1 cellular context compared by ENCODE assay signal in the genomic region with DNA sequence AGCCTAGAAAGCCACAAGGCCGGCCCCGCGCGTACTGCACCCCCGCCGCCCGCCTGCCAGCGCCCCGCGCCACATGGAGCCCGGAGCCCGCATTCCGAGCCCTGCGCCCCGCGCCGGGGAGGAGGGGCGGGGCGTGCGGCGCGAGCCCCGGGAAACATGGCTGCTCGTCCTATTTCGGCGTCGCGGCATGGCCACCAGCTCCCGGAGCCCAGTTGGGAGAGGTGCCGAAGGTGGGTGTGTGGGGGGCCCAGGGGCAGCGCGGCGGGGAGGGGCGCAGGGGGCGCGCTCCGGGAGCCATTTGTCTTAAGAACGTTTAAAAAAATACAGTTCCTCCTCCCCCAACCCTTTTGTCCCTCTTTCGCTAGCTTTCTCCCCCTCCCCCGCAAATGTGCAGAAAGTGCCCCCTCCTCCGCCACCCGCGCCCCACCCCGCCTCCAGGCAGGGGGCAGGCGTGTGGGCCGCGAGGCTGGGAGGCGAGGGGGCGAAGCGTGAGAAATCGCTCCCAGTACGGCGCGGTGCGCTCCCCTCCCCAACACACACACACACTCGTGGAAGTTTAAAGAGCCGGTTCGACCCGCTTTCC.
TF ChIP-seq lines count a peak whose summit lies in the region.

No MANE protein-coding gene starts in this region.

TF ChIP-seq in HepG2, 621 proteins besides CTCF, POLR2A, EP300 and RAD21 (continued from another document):
- TF ChIP-seq, protein P1, sequence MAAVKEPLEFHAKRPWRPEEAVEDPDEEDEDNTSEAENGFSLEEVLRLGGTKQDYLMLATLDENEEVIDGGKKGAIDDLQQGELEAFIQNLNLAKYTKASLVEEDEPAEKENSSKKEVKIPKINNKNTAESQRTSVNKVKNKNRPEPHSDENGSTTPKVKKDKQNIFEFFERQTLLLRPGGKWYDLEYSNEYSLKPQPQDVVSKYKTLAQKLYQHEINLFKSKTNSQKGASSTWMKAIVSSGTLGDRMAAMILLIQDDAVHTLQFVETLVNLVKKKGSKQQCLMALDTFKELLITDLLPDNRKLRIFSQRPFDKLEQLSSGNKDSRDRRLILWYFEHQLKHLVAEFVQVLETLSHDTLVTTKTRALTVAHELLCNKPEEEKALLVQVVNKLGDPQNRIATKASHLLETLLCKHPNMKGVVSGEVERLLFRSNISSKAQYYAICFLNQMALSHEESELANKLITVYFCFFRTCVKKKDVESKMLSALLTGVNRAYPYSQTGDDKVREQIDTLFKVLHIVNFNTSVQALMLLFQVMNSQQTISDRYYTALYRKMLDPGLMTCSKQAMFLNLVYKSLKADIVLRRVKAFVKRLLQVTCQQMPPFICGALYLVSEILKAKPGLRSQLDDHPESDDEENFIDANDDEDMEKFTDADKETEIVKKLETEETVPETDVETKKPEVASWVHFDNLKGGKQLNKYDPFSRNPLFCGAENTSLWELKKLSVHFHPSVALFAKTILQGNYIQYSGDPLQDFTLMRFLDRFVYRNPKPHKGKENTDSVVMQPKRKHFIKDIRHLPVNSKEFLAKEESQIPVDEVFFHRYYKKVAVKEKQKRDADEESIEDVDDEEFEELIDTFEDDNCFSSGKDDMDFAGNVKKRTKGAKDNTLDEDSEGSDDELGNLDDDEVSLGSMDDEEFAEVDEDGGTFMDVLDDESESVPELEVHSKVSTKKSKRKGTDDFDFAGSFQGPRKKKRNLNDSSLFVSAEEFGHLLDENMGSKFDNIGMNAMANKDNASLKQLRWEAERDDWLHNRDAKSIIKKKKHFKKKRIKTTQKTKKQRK (IDR thresholded peaks at IDR 0.05; ENCODE audit: low read length): no peak
- TF ChIP-seq PHF8 (CRISPR knock-in tag; IDR thresholded peaks at IDR 0.05): peak; percentile 51
- TF ChIP-seq, protein P2, sequence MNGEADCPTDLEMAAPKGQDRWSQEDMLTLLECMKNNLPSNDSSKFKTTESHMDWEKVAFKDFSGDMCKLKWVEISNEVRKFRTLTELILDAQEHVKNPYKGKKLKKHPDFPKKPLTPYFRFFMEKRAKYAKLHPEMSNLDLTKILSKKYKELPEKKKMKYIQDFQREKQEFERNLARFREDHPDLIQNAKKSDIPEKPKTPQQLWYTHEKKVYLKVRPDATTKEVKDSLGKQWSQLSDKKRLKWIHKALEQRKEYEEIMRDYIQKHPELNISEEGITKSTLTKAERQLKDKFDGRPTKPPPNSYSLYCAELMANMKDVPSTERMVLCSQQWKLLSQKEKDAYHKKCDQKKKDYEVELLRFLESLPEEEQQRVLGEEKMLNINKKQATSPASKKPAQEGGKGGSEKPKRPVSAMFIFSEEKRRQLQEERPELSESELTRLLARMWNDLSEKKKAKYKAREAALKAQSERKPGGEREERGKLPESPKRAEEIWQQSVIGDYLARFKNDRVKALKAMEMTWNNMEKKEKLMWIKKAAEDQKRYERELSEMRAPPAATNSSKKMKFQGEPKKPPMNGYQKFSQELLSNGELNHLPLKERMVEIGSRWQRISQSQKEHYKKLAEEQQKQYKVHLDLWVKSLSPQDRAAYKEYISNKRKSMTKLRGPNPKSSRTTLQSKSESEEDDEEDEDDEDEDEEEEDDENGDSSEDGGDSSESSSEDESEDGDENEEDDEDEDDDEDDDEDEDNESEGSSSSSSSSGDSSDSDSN (CRISPR knock-in tag; IDR thresholded peaks at IDR 0.05): peak; percentile 14; the same call in 1 of the 2 replicates
- 0 out of 2 replicates have a peak, but pooled peaks have one; percentile 9 for TF ChIP-seq KDM4B (CRISPR knock-in tag; IDR thresholded peaks at IDR 0.05)
- TF ChIP-seq, protein P3, sequence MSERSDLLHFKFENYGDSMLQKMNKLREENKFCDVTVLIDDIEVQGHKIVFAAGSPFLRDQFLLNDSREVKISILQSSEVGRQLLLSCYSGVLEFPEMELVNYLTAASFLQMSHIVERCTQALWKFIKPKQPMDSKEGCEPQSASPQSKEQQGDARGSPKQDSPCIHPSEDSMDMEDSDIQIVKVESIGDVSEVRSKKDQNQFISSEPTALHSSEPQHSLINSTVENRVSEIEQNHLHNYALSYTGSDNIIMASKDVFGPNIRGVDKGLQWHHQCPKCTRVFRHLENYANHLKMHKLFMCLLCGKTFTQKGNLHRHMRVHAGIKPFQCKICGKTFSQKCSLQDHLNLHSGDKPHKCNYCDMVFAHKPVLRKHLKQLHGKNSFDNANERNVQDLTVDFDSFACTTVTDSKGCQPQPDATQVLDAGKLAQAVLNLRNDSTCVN (CRISPR knock-in tag; IDR thresholded peaks at IDR 0.05; ENCODE audit: borderline replicate concordance): 0 out of 2 replicates have a peak, but pooled peaks have one; percentile 12
- peak; percentile 29 for TF ChIP-seq TEAD3 (CRISPR knock-in tag; optimal IDR thresholded peaks at IDR 0.05; ENCODE audit: borderline replicate concordance)
- TF ChIP-seq ZSCAN9 (CRISPR knock-in tag; IDR thresholded peaks at IDR 0.05; ENCODE audit: borderline replicate concordance): peak; percentile 36; the same call in 1 of the 2 replicates
- TF ChIP-seq HOXA3 (CRISPR knock-in tag; IDR thresholded peaks at IDR 0.05): peak; percentile 58
- TF ChIP-seq, protein P4, sequence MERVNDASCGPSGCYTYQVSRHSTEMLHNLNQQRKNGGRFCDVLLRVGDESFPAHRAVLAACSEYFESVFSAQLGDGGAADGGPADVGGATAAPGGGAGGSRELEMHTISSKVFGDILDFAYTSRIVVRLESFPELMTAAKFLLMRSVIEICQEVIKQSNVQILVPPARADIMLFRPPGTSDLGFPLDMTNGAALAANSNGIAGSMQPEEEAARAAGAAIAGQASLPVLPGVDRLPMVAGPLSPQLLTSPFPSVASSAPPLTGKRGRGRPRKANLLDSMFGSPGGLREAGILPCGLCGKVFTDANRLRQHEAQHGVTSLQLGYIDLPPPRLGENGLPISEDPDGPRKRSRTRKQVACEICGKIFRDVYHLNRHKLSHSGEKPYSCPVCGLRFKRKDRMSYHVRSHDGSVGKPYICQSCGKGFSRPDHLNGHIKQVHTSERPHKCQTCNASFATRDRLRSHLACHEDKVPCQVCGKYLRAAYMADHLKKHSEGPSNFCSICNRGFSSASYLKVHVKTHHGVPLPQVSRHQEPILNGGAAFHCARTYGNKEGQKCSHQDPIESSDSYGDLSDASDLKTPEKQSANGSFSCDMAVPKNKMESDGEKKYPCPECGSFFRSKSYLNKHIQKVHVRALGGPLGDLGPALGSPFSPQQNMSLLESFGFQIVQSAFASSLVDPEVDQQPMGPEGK (CRISPR knock-in tag; IDR thresholded peaks at IDR 0.05): peak; percentile 98
- TF ChIP-seq ZNF746 (CRISPR knock-in tag; IDR thresholded peaks at IDR 0.05): no peak
- no peak for TF ChIP-seq ZNF354B (CRISPR knock-in tag; IDR thresholded peaks at IDR 0.05)
- no peak for TF ChIP-seq FOXK2 (IDR thresholded peaks at IDR 0.05)
- TF ChIP-seq U2AF2 (IDR thresholded peaks at IDR 0.05; ENCODE audit: low read depth, low read length): no peak
- 0 out of 2 replicates have a peak, but pooled peaks have one; percentile 38 for TF ChIP-seq PITX1 (CRISPR knock-in tag; IDR thresholded peaks at IDR 0.05)
- TF ChIP-seq, protein P5, sequence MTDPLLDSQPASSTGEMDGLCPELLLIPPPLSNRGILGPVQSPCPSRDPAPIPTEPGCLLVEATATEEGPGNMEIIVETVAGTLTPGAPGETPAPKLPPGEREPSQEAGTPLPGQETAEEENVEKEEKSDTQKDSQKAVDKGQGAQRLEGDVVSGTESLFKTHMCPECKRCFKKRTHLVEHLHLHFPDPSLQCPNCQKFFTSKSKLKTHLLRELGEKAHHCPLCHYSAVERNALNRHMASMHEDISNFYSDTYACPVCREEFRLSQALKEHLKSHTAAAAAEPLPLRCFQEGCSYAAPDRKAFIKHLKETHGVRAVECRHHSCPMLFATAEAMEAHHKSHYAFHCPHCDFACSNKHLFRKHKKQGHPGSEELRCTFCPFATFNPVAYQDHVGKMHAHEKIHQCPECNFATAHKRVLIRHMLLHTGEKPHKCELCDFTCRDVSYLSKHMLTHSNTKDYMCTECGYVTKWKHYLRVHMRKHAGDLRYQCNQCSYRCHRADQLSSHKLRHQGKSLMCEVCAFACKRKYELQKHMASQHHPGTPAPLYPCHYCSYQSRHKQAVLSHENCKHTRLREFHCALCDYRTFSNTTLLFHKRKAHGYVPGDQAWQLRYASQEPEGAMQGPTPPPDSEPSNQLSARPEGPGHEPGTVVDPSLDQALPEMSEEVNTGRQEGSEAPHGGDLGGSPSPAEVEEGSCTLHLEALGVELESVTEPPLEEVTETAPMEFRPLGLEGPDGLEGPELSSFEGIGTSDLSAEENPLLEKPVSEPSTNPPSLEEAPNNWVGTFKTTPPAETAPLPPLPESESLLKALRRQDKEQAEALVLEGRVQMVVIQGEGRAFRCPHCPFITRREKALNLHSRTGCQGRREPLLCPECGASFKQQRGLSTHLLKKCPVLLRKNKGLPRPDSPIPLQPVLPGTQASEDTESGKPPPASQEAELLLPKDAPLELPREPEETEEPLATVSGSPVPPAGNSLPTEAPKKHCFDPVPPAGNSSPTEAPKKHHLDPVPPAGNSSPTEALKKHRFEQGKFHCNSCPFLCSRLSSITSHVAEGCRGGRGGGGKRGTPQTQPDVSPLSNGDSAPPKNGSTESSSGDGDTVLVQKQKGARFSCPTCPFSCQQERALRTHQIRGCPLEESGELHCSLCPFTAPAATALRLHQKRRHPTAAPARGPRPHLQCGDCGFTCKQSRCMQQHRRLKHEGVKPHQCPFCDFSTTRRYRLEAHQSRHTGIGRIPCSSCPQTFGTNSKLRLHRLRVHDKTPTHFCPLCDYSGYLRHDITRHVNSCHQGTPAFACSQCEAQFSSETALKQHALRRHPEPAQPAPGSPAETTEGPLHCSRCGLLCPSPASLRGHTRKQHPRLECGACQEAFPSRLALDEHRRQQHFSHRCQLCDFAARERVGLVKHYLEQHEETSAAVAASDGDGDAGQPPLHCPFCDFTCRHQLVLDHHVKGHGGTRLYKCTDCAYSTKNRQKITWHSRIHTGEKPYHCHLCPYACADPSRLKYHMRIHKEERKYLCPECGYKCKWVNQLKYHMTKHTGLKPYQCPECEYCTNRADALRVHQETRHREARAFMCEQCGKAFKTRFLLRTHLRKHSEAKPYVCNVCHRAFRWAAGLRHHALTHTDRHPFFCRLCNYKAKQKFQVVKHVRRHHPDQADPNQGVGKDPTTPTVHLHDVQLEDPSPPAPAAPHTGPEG (CRISPR knock-in tag; IDR thresholded peaks at IDR 0.05): no peak
- TF ChIP-seq, protein P6, sequence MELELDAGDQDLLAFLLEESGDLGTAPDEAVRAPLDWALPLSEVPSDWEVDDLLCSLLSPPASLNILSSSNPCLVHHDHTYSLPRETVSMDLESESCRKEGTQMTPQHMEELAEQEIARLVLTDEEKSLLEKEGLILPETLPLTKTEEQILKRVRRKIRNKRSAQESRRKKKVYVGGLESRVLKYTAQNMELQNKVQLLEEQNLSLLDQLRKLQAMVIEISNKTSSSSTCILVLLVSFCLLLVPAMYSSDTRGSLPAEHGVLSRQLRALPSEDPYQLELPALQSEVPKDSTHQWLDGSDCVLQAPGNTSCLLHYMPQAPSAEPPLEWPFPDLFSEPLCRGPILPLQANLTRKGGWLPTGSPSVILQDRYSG (CRISPR knock-in tag; IDR thresholded peaks at IDR 0.05): no peak
- no peak for TF ChIP-seq ZNF891 (CRISPR knock-in tag; IDR thresholded peaks at IDR 0.05)
- TF ChIP-seq, protein P7, sequence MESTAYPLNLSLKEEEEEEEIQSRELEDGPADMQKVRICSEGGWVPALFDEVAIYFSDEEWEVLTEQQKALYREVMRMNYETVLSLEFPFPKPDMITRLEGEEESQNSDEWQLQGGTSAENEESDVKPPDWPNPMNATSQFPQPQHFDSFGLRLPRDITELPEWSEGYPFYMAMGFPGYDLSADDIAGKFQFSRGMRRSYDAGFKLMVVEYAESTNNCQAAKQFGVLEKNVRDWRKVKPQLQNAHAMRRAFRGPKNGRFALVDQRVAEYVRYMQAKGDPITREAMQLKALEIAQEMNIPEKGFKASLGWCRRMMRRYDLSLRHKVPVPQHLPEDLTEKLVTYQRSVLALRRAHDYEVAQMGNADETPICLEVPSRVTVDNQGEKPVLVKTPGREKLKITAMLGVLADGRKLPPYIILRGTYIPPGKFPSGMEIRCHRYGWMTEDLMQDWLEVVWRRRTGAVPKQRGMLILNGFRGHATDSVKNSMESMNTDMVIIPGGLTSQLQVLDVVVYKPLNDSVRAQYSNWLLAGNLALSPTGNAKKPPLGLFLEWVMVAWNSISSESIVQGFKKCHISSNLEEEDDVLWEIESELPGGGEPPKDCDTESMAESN (CRISPR knock-in tag; conservative IDR thresholded peaks at IDR 0.05): 0 out of 2 replicates have a peak, but pooled peaks have one; percentile 11
- TF ChIP-seq, protein P8, sequence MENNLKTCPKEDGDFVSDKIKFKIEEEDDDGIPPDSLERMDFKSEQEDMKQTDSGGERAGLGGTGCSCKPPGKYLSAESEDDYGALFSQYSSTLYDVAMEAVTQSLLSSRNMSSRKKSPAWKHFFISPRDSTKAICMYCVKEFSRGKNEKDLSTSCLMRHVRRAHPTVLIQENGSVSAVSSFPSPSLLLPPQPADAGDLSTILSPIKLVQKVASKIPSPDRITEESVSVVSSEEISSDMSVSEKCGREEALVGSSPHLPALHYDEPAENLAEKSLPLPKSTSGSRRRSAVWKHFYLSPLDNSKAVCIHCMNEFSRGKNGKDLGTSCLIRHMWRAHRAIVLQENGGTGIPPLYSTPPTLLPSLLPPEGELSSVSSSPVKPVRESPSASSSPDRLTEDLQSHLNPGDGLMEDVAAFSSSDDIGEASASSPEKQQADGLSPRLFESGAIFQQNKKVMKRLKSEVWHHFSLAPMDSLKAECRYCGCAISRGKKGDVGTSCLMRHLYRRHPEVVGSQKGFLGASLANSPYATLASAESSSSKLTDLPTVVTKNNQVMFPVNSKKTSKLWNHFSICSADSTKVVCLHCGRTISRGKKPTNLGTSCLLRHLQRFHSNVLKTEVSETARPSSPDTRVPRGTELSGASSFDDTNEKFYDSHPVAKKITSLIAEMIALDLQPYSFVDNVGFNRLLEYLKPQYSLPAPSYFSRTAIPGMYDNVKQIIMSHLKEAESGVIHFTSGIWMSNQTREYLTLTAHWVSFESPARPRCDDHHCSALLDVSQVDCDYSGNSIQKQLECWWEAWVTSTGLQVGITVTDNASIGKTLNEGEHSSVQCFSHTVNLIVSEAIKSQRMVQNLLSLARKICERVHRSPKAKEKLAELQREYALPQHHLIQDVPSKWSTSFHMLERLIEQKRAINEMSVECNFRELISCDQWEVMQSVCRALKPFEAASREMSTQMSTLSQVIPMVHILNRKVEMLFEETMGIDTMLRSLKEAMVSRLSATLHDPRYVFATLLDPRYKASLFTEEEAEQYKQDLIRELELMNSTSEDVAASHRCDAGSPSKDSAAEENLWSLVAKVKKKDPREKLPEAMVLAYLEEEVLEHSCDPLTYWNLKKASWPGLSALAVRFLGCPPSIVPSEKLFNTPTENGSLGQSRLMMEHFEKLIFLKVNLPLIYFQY (CRISPR knock-in tag; IDR thresholded peaks at IDR 0.05; ENCODE audit: borderline replicate concordance): no peak
- peak; percentile 77 for TF ChIP-seq TAF1 (CRISPR knock-in tag; IDR thresholded peaks at IDR 0.05)
- TF ChIP-seq ZNF317 (CRISPR knock-in tag; IDR thresholded peaks at IDR 0.05): no peak
- 0 out of 2 replicates have a peak, but pooled peaks have one; percentile 39 for TF ChIP-seq KLF12 (CRISPR knock-in tag; IDR thresholded peaks at IDR 0.05; ENCODE audit: borderline replicate concordance)
